In genomic region chr12:21656931-21657335, GRCh38 we compare ENCODE assay signal across 9 cellular contexts. TPM values are rescaled to one million over a fixed set of nuclear protein-coding genes. Genes with fewer than 3 reads are reported as not detected.
DNase-seq lines count a peak whose midpoint lies in the region; ATAC-seq and FAIRE-seq lines count a peak whose summit lies in the region.
"Had no signal": no experiment of that assay in that cellular context is flagged by ENCODE, and none has a peak within 500 bp of the region (broad histone marks: within the 10 kb centered on the region; RNA-seq: fewer than 3 reads in every experiment).

No MANE protein-coding gene starts in this region.

- ATAC-seq in GM18858 (IDR thresholded peaks at IDR 0.05; ENCODE audit: unreplicated experiment) (peak; percentile 30), HG03095 (IDR thresholded peaks at IDR 0.05; ENCODE audit: unreplicated experiment) (peak; percentile 34)

- peak; percentile 55 for FAIRE-seq in urothelium cell line (lab: Jason Lieb, UNC)

- H3K36me3 Mint-ChIP-seq in activated naive CD4-positive, alpha-beta T cell treated with anti-CD3 and anti-CD28 coated beads, Interleukin-2, amount 50 U/mL, for 24 hours = peaks cover 29% of the 10 kb centered on the region

- H3K4me3 Mint-ChIP-seq in activated naive CD4-positive, alpha-beta T cell treated with anti-CD3 and anti-CD28 coated beads, Interleukin-2, amount 50 U/mL, for 24 hours = peak overlapping the region; percentile 92

- no peaks in the 10 kb centered on the region for H3K9me3 Mint-ChIP-seq in activated naive CD4-positive, alpha-beta T cell treated with anti-CD3 and anti-CD28 coated beads, Interleukin-2, amount 50 U/mL, for 24 hours

- no peaks in the 10 kb centered on the region for H3K27me3 Mint-ChIP-seq in activated naive CD4-positive, alpha-beta T cell treated with anti-CD3 and anti-CD28 coated beads, Interleukin-2, amount 50 U/mL, for 24 hours

- H3K27ac Mint-ChIP-seq in activated naive CD4-positive, alpha-beta T cell treated with anti-CD3 and anti-CD28 coated beads, Interleukin-2, amount 50 U/mL, for 24 hours = peak overlapping the region; percentile 100

- peak; percentile 28 for DNase-seq in AG08395 (ENCODE audit: low spot score)
- DNase-seq in OCI-M1 (lab: John Stamatoyannopoulos, UW) = peak; percentile 70
- peak; percentile 35 for DNase-seq in glomerular visceral epithelial cell (ENCODE audit: extremely low spot score)
- DNase-seq in occipital lobe (lab: John Stamatoyannopoulos, UW) = peak; percentile 62
- DNase-seq in urothelium cell line (ENCODE audit: low spot score) = peak; percentile 38

- H3K4me1 Mint-ChIP-seq in activated naive CD4-positive, alpha-beta T cell treated with anti-CD3 and anti-CD28 coated beads, Interleukin-2, amount 50 U/mL, for 24 hours = peaks cover 69% of the 10 kb centered on the region

RNA-seq across cellular contexts. Expression of gene LDHB, which starts 0.7 kb away (rescaled TPM):
- 381 TPM for total RNA-seq in occipital lobe

RNA-seq across cellular contexts. Expression of gene GYS2, which starts 52.3 kb away (rescaled TPM):
- total RNA-seq in occipital lobe = not detected
- total RNA-seq: HT1080 had no signal

Comparison
In these comparisons a context has a peak if more than half of its experiments do, and no peak if none do; other contexts are left out.
1. Peak in every context shown above with its lines: DNase-seq and ATAC-seq.